1 cellular context compared by ENCODE assay signal in genomic region chr17:40038882-40039513, GRCh38.
TF ChIP-seq lines count a peak whose summit lies in the region.

No MANE protein-coding gene starts in this region.

TF ChIP-seq in HepG2, 621 proteins besides CTCF, POLR2A, EP300 and RAD21 (continued from another document):
- TF ChIP-seq CEBPZ (IDR thresholded peaks at IDR 0.05; ENCODE audit: low read length), result no peak
- TF ChIP-seq STAG1 (CRISPR knock-in tag; IDR thresholded peaks at IDR 0.05), result peak; percentile 69
- TF ChIP-seq ZBTB33 (CRISPR knock-in tag; IDR thresholded peaks at IDR 0.05), result peak; percentile 76
- TF ChIP-seq PPARG (CRISPR knock-in tag; conservative IDR thresholded peaks at IDR 0.05), result no peak
- peak; percentile 31; the same call in 1 of the 2 replicates for TF ChIP-seq RXRB (CRISPR knock-in tag; IDR thresholded peaks at IDR 0.05; ENCODE audit: borderline replicate concordance)
- TF ChIP-seq KDM6A (CRISPR knock-in tag; IDR thresholded peaks at IDR 0.05; ENCODE audit: low read depth), result no peak
- TF ChIP-seq EZH2 (conservative IDR thresholded peaks at IDR 0.05; ENCODE audit: low read depth, low read length), result no peak
- no peak for TF ChIP-seq TBL1XR1 (IDR thresholded peaks at IDR 0.05; ENCODE audit: borderline replicate concordance, low read length, partially characterized antibody)
- TF ChIP-seq ZNF839 (CRISPR knock-in tag; IDR thresholded peaks at IDR 0.05; ENCODE audit: borderline replicate concordance), result no peak
- no peak for TF ChIP-seq ATM (IDR thresholded peaks at IDR 0.05; ENCODE audit: borderline replicate concordance)
- TF ChIP-seq ZSCAN25 (CRISPR knock-in tag; IDR thresholded peaks at IDR 0.05), result no peak
- TF ChIP-seq SAP130 (CRISPR knock-in tag; IDR thresholded peaks at IDR 0.05; ENCODE audit: low read depth), result peak; percentile 59
- TF ChIP-seq HDAC2 (CRISPR knock-in tag; IDR thresholded peaks at IDR 0.05), result 0 out of 2 replicates have a peak, but pooled peaks have one; percentile 35
- TF ChIP-seq CREB3 (CRISPR knock-in tag; IDR thresholded peaks at IDR 0.05), result no peak
- no peak for TF ChIP-seq WIZ (CRISPR knock-in tag; IDR thresholded peaks at IDR 0.05)
- no peak for TF ChIP-seq MIER3 (CRISPR knock-in tag; IDR thresholded peaks at IDR 0.05; ENCODE audit: borderline replicate concordance)
